In genomic region chr6:104639671-104640070, GRCh38 we compare ENCODE assay signal across 1 cellular context.
TF ChIP-seq lines count a peak whose summit lies in the region.

No MANE protein-coding gene starts in this region.

TF ChIP-seq in WTC11, 78 proteins besides CTCF, POLR2A, EP300 and RAD21 (continued from another document):
- TF ChIP-seq PREB (CRISPR knock-in tag; IDR thresholded peaks at IDR 0.05; ENCODE audit: borderline replicate concordance) (no peak), CDX4 (CRISPR knock-in tag; IDR thresholded peaks at IDR 0.05; ENCODE audit: borderline replicate concordance) (no peak), E2F5 (CRISPR knock-in tag; IDR thresholded peaks at IDR 0.05) (no peak)
